In genomic region chr13:21683034-21683733, GRCh38 we compare ENCODE assay signal across 16 cellular contexts. TPM values are rescaled to one million over a fixed set of nuclear protein-coding genes. Genes with fewer than 3 reads are reported as not detected.
DNase-seq lines count a peak whose midpoint lies in the region; ATAC-seq, FAIRE-seq and TF ChIP-seq lines count a peak whose summit lies in the region.
"Had no signal": no experiment of that assay in that cellular context is flagged by ENCODE, and none has a peak within 500 bp of the region (broad histone marks: within the 10 kb centered on the region; RNA-seq: fewer than 3 reads in every experiment).

No MANE protein-coding gene starts in this region.

- no peak overlapping the region for H3K4me3 ChIP-seq in AG04450 (ENCODE audit: low read depth, low read length)
- H3K4me3 ChIP-seq in adipocyte (ENCODE audit: low read length): no peak overlapping the region

- CTCF ChIA-PET in AG04450 (lab: Charles Lee): interaction anchor here (0.8 kb wide), 1 partner anchor 125 kb away, joined by 3 read pairs; no protein-coding TSS in a partner anchor

- ATAC-seq in HG02852 (IDR thresholded peaks at IDR 0.05; ENCODE audit: unreplicated experiment): no peak
- ATAC-seq: activated CD8-positive, alpha-beta T cell treated with anti-CD3 and anti-CD28 coated beads for 36 hours had no signal

- H3K27me3 ChIP-seq in AG04450 (ENCODE audit: control insufficient read depth, insufficient read depth, low read length) (no peaks in the 10 kb centered on the region), adipocyte (replicated peaks; ENCODE audit: control insufficient read depth, insufficient read depth, low read length) (peaks cover 23% of the 10 kb centered on the region)

- POLR2A ChIA-PET in AG04450 (lab: Yijun Ruan, JAX): no interaction called here

- in situ Hi-C loops in KBM-7 (cut with MboI; ENCODE audit: low pct_unique_long_range_greater_than_20kb, low sequenced_read_pairs): no loop called here
- in situ Hi-C loops in GM13977 (cut with MboI; ENCODE audit: low pct_unique_long_range_greater_than_20kb, low sequenced_read_pairs, unreplicated experiment): no loop called here

- DNase-seq in AG04450 (ENCODE audit: low read depth, low spot score): peak; percentile 39
- peak; percentile 65 for DNase-seq in H4 (ENCODE audit: low spot score)
- peak; percentile 4 for DNase-seq in adipocyte (ENCODE audit: low read depth)
- no peak for DNase-seq in KBM-7
- DNase-seq in activated CD4-positive, CD25-positive, alpha-beta regulatory T cell treated with anti-CD3 and anti-CD28 coated beads, Interleukin-2, amount 50 U/mL, for 72 hours: no peak
- DNase-seq in GM13977 (ENCODE audit: low spot score): no peak
- DNase-seq: activated CD8-positive, alpha-beta T cell treated with anti-CD3 and anti-CD28 coated beads for 36 hours; effector CD4-positive, alpha-beta T cell; H7; NCI-H1048; NCI-H526; stimulated activated CD4-positive, alpha-beta T cell treated with anti-CD3 and anti-CD28 coated beads, Interleukin-1b, Interleukin-23, amount 100 ng/mL, for 48 hours; stimulated activated naive CD4-positive, alpha-beta T cell treated with Interleukin-2 at 50 U/mL for 16 hours had no signal

- no peak overlapping the region for H3K27ac ChIP-seq in AG04450 (ENCODE audit: low read depth, low read length)
- H3K27ac ChIP-seq: neutrophil had no signal

- no peaks in the 10 kb centered on the region for H3K36me3 ChIP-seq in adipocyte (ENCODE audit: control insufficient read depth, insufficient read depth, low read length, severe bottlenecking)
- H3K36me3 ChIP-seq: neutrophil had no signal

- H3K9ac ChIP-seq in adipocyte (ENCODE audit: low read length): no peak overlapping the region

- TF ChIP-seq CTCF in AG04450 (IDR thresholded peaks at IDR 0.05; ENCODE audit: low read depth, low read length) (no peak), GM13977 (IDR thresholded peaks at IDR 0.05; ENCODE audit: extremely low read depth, insufficient read depth, missing control alignments) (no peak)

- no peaks in the 10 kb centered on the region for H3K4me1 ChIP-seq in adipocyte (ENCODE audit: control insufficient read depth, insufficient read depth, low read length)

- peak; percentile 36 for FAIRE-seq in islet of Langerhans (lab: Jason Lieb, UNC)

- H3K9me3 ChIP-seq in AG04450 (ENCODE audit: control insufficient read depth, insufficient read depth, low read length): no peaks in the 10 kb centered on the region
- no peaks in the 10 kb centered on the region for H3K9me3 ChIP-seq in adipocyte (ENCODE audit: control insufficient read depth, low read length)
- H3K9me3 ChIP-seq: neutrophil had no signal

RNA-seq across cellular contexts. Expression of gene FGF9, which starts 12.3 kb away (rescaled TPM):
- polyA plus RNA-seq in AG04450 (2011; rRNA removed): 0.12 and 0.26 TPM in 2 replicates
- polyA minus RNA-seq in AG04450 (2011; rRNA and poly(A)+ RNA removed): 0.23 and 0.48 TPM in 2 replicates
- 0.56 TPM in 1 of 2 replicates, not detected in the other for total RNA-seq in H4 (2014; rRNA removed; shearing (Covaris generic))

Comparison
In these comparisons a context has a peak if more than half of its experiments do, and no peak if none do; other contexts are left out.
1. DNase-seq: peak in AG04450 (single experiment), H4 (single experiment) and adipocyte (single experiment); none in KBM-7 (single experiment), activated CD4-positive, CD25-positive, alpha-beta regulatory T cell treated with anti-CD3 and anti-CD28 coated beads, Interleukin-2, amount 50 U/mL, for 72 hours (single experiment) and GM13977 (single experiment).